21 cellular contexts compared by ENCODE assay signal in the genomic region with DNA sequence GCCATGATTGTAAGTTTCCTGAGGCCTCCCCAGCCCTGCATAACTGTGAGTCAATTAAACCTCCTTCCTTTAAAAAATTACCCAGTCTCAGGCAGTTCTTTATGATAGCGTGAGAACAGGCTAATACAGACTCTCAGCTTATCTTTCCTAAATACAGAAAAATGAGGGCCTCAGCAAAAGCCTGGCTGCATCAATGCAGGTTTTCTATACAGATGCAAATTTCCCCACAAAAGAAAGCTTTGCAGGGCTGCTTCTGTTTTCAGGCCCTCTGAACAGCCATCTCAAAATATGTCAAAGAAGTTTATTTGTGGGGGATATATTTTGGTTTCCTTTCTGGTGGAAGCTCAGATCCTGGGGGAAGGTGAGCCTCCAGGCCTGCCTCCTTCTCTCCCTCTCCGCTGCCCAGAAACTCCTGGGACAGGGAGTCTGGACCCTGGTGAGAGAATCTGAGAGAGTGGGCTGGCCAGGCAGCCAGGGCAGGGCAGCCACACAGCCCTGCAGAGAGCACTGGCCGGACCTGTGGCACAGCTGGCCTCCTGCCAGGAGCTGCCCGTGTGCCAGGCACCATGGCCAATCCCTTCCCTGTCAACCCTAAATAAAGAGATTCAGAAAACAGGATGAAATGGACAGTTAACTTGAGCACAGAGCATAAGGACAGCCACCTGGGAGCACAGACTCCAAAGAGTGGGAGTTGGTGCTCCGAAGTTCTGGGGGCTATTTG. TPM values are rescaled to one million over a fixed set of nuclear protein-coding genes. Genes with fewer than 3 reads are reported as not detected.
"Had no signal": no experiment of that assay in that cellular context is flagged by ENCODE, and none has a peak within 500 bp of the region (broad histone marks: within the 10 kb centered on the region; RNA-seq: fewer than 3 reads in every experiment).

No MANE protein-coding gene starts in this region.

- ATAC-seq: activated CD8-positive, alpha-beta memory T cell treated with anti-CD3 and anti-CD28 coated beads, Interleukin-2, amount 10 ng/mL, durations not matched to agents 7 days and 5 days; activated T-helper 17 cell treated with anti-CD3 and anti-CD28 coated beads, Interleukin-2, amount 50 U/mL, for 72 hours; gastrocnemius medialis; lower lobe of right lung; natural killer cell treated with Interleukin-12 subunit alpha and Interleukin-12 subunit beta and Interleukin-15 and Interleukin-18, amount 100 ng/mL, for 72 hours; T-cell had no signal

- H3K27me3 ChIP-seq: suprapubic skin had no signal

- H3K4me1 ChIP-seq: gastrocnemius medialis, lower lobe of right lung had no signal

- H3K4me3 ChIP-seq: coronary artery, gastrocnemius medialis, lower lobe of right lung, suprapubic skin had no signal

- DNase-seq: activated CD4-positive, alpha-beta memory T cell treated with anti-CD3 and anti-CD28 coated beads, Interleukin-2, amount 10 ng/mL, durations not matched to agents 7 days and 5 days; activated CD4-positive, alpha-beta T cell treated with anti-CD3 and anti-CD28 coated beads for 48 hours; activated CD4-positive, CD25-positive, alpha-beta regulatory T cell; activated CD8-positive, alpha-beta memory T cell treated with anti-CD3 and anti-CD28 coated beads, Interleukin-2, amount 10 ng/mL, durations not matched to agents 7 days and 5 days; activated naive CD4-positive, alpha-beta T cell treated with Interleukin-2 at 50 U/mL for 16 hours; activated naive CD8-positive, alpha-beta T cell treated with anti-CD3 and anti-CD28 coated beads, Interleukin-2, amount 10 ng/mL, durations not matched to agents 7 days and 5 days; central memory CD4-positive, alpha-beta T cell; effector CD4-positive, alpha-beta T cell; gastrocnemius medialis; head of caudate nucleus; kidney glomerular epithelial cell; lower lobe of right lung; posterior cingulate gyrus; retina; T-cell had no signal

- H3K27ac ChIP-seq: coronary artery, gastrocnemius medialis, lower lobe of right lung, suprapubic skin had no signal

- H3K9me3 ChIP-seq: gastrocnemius medialis, lower lobe of right lung, suprapubic skin had no signal

- H3K36me3 ChIP-seq: gastrocnemius medialis, lower lobe of right lung, suprapubic skin had no signal

RNA-seq across cellular contexts. Expression of gene AGXT, which starts 21.6 kb away (rescaled TPM):
- total RNA-seq: activated CD4-positive, alpha-beta memory T cell treated with anti-CD3 and anti-CD28 coated beads, Interleukin-2, amount 10 ng/mL, durations not matched to agents 7 days and 5 days; activated CD8-positive, alpha-beta memory T cell treated with anti-CD3 and anti-CD28 coated beads, Interleukin-2, amount 10 ng/mL, durations not matched to agents 7 days and 5 days; activated naive CD8-positive, alpha-beta T cell treated with anti-CD3 and anti-CD28 coated beads, Interleukin-2, amount 10 ng/mL, durations not matched to agents 7 days and 5 days; activated T-helper 17 cell treated with anti-CD3 and anti-CD28 coated beads, Interleukin-2, amount 50 U/mL, for 72 hours; lower lobe of right lung; natural killer cell treated with Interleukin-12 subunit alpha and Interleukin-12 subunit beta and Interleukin-15 and Interleukin-18, amount 100 ng/mL, for 72 hours had no signal
- polyA plus RNA-seq: esophagus had no signal

RNA-seq across cellular contexts. Expression of gene KIF1A, which starts 27.0 kb away (rescaled TPM):
- total RNA-seq: mesenteric fat pad had no signal

RNA-seq across cellular contexts. Expression of gene MAB21L4, which starts 48.9 kb away (rescaled TPM):
- total RNA-seq: activated CD4-positive, alpha-beta memory T cell treated with anti-CD3 and anti-CD28 coated beads, Interleukin-2, amount 10 ng/mL, durations not matched to agents 7 days and 5 days; activated CD8-positive, alpha-beta memory T cell treated with anti-CD3 and anti-CD28 coated beads, Interleukin-2, amount 10 ng/mL, durations not matched to agents 7 days and 5 days; activated naive CD8-positive, alpha-beta T cell treated with anti-CD3 and anti-CD28 coated beads, Interleukin-2, amount 10 ng/mL, durations not matched to agents 7 days and 5 days; activated T-helper 17 cell treated with anti-CD3 and anti-CD28 coated beads, Interleukin-2, amount 50 U/mL, for 72 hours; gastrocnemius medialis; mesenteric fat pad; natural killer cell treated with Interleukin-12 subunit alpha and Interleukin-12 subunit beta and Interleukin-15 and Interleukin-18, amount 100 ng/mL, for 72 hours; T-cell had no signal

RNA-seq across cellular contexts. Expression of gene CROCC2, which starts 59.1 kb away (rescaled TPM):
- total RNA-seq: activated CD4-positive, alpha-beta memory T cell treated with anti-CD3 and anti-CD28 coated beads, Interleukin-2, amount 10 ng/mL, durations not matched to agents 7 days and 5 days; activated CD8-positive, alpha-beta memory T cell treated with anti-CD3 and anti-CD28 coated beads, Interleukin-2, amount 10 ng/mL, durations not matched to agents 7 days and 5 days; activated naive CD8-positive, alpha-beta T cell treated with anti-CD3 and anti-CD28 coated beads, Interleukin-2, amount 10 ng/mL, durations not matched to agents 7 days and 5 days; activated T-helper 17 cell treated with anti-CD3 and anti-CD28 coated beads, Interleukin-2, amount 50 U/mL, for 72 hours; mesenteric fat pad; natural killer cell treated with Interleukin-12 subunit alpha and Interleukin-12 subunit beta and Interleukin-15 and Interleukin-18, amount 100 ng/mL, for 72 hours; suprapubic skin; T-cell had no signal
